ENCODE assay signal across 18 cellular contexts in genomic region chr11:198236-198806, GRCh38. TPM values are rescaled to one million over a fixed set of nuclear protein-coding genes. Genes with fewer than 3 reads are reported as not detected.
A peak's percentile ranks its signal among the peaks of the same experiment; 100 is the strongest.
DNase-seq lines count a peak whose midpoint lies in the region; ATAC-seq, FAIRE-seq and TF ChIP-seq lines count a peak whose summit lies in the region.
"Had no signal": no experiment of that assay in that cellular context is flagged by ENCODE, and none has a peak within 500 bp of the region (broad histone marks: within the 10 kb centered on the region; RNA-seq: fewer than 3 reads in every experiment).

No MANE protein-coding gene starts in this region.

- H3K27me3 ChIP-seq in K562 (ENCODE audit: control insufficient read depth in 2 of 2, insufficient read depth in 2 of 2, low read length in 2 of 2) = no peaks in the 10 kb centered on the region

- H3K36me3 ChIP-seq in K562 (ENCODE audit: control insufficient read depth, insufficient read depth, low read length) = peaks cover 17% of the 10 kb centered on the region; the same call in 2 of the 3 replicates
- H3K36me3 ChIP-seq: HAP-1 had no signal

- TF ChIP-seq CTCF in K562 (IDR thresholded peaks at IDR 0.05 in 2 of 3, conservative IDR thresholded peaks at IDR 0.05 in 1 of 3; ENCODE audit: insufficient read depth in 2 of 3, low read depth in 1 of 3, low read length in 3 of 3) = no peak
- no peak for TF ChIP-seq CTCF in osteocyte (IDR thresholded peaks at IDR 0.05)

- no peaks in the 10 kb centered on the region for H3K27me3 Mint-ChIP-seq in activated CD8-positive, alpha-beta memory T cell treated with anti-CD3 and anti-CD28 coated beads, Interleukin-2, amount 10 ng/mL, durations not matched to agents 7 days and 5 days
- no peaks in the 10 kb centered on the region for H3K27me3 Mint-ChIP-seq in osteocyte (ENCODE audit: unreplicated experiment)

- intact Hi-C loops in K562 (cut with micrococcal nuclease) = no loop called here

- peaks cover 5% of the 10 kb centered on the region for H4K20me1 ChIP-seq in K562 (replicated peaks; ENCODE audit: control insufficient read depth, insufficient read depth, low read length)

- H3K36me3 Mint-ChIP-seq in activated CD8-positive, alpha-beta memory T cell treated with anti-CD3 and anti-CD28 coated beads, Interleukin-2, amount 10 ng/mL, durations not matched to agents 7 days and 5 days = no peaks in the 10 kb centered on the region
- peaks cover 12% of the 10 kb centered on the region for H3K36me3 Mint-ChIP-seq in osteocyte (ENCODE audit: unreplicated experiment)
- H3K36me3 Mint-ChIP-seq: brain had no signal

- CTCF ChIA-PET in activated CD8-positive, alpha-beta memory T cell treated with anti-CD3 and anti-CD28 coated beads, Interleukin-2, amount 10 ng/mL, durations not matched to agents 7 days and 5 days (lab: Charles Lee) = no interaction called here
- CTCF ChIA-PET in K562 (lab: Yijun Ruan, JAX; ENCODE audit: low intra/inter-chr PET ratio) = no interaction called here

- DNase-seq in activated CD8-positive, alpha-beta memory T cell treated with anti-CD3 and anti-CD28 coated beads, Interleukin-2, amount 10 ng/mL, durations not matched to agents 7 days and 5 days = peak; percentile 37
- no peak for DNase-seq in activated CD8-positive, alpha-beta memory T cell treated with anti-CD3 and anti-CD28 coated beads for 24 hours
- DNase-seq in K562 (ENCODE audit: extremely low read depth in 1 of 4, low spot score in 3 of 4) (no peak), osteocyte (ENCODE audit: extremely low spot score, unreplicated experiment) (peak; percentile 74), germinal center (ENCODE audit: low spot score) (no peak), NCI-H510A treated with DMSO at 0.1 percent for 48 hours (lab: John Stamatoyannopoulos, UW) (no peak)
- DNase-seq: CD4-positive, alpha-beta memory T cell; mesendoderm; NCI-H1048; NCI-H2107; RPMI8226; stimulated activated naive CD4-positive, alpha-beta T cell; T-helper 1 cell had no signal

- WGBS in K562 (ENCODE audit: insufficient coverage, low coverage, missing lambda C conversion rate) = 73% methylated on average over 16 of the region's 21 CpGs

- in situ Hi-C loops in K562 (cut with MboI) = loop anchor here (5.0 kb wide), 1 partner anchor 319 kb away; no protein-coding TSS in a partner anchor

- H3K9me3 ChIP-seq in K562 (replicated peaks; ENCODE audit: control insufficient read depth, insufficient read depth, low read depth, low read length) = no peaks in the 10 kb centered on the region
- H3K9me3 ChIP-seq: HAP-1 had no signal

- peaks cover 11 to 30% of the 10 kb centered on the region in 2 experiments; a peak in 4 of 5 replicates for H3K4me1 ChIP-seq in K562 (replicated peaks in 1 of 2; ENCODE audit: control insufficient read depth in 2 of 2, insufficient read depth in 2 of 2, low read length in 2 of 2)
- H3K4me1 ChIP-seq: HAP-1 had no signal

- no peak for TF ChIP-seq POLR2A in K562 (conservative IDR thresholded peaks at IDR 0.05)

- no peaks in the 10 kb centered on the region for H3K79me2 ChIP-seq in K562 (ENCODE audit: control insufficient read depth, insufficient read depth, low read length)

- no peak for TF ChIP-seq RAD21 in K562 (CRISPR knock-in tag; conservative IDR thresholded peaks at IDR 0.05 in 1 of 2, IDR thresholded peaks at IDR 0.05 in 1 of 2)

- no peaks in the 10 kb centered on the region for H3K9me3 Mint-ChIP-seq in activated CD8-positive, alpha-beta memory T cell treated with anti-CD3 and anti-CD28 coated beads, Interleukin-2, amount 10 ng/mL, durations not matched to agents 7 days and 5 days (ENCODE audit: low read depth)
- H3K9me3 Mint-ChIP-seq in osteocyte (ENCODE audit: unreplicated experiment) = no peaks in the 10 kb centered on the region
- H3K9me3 Mint-ChIP-seq: brain; CD4-positive, alpha-beta memory T cell had no signal

- no peak overlapping the region for H3K4me2 ChIP-seq in K562 (ENCODE audit: insufficient read depth, low read length)

- H2AFZ ChIP-seq in K562 (ENCODE audit: low read depth, low read length) = no peak overlapping the region

- no peak for ATAC-seq in activated CD8-positive, alpha-beta memory T cell treated with anti-CD3 and anti-CD28 coated beads, Interleukin-2, amount 10 ng/mL, durations not matched to agents 7 days and 5 days
- no peak for ATAC-seq in K562

- no peak overlapping the region for H3K27ac Mint-ChIP-seq in activated CD8-positive, alpha-beta memory T cell treated with anti-CD3 and anti-CD28 coated beads, Interleukin-2, amount 10 ng/mL, durations not matched to agents 7 days and 5 days
- H3K27ac Mint-ChIP-seq in osteocyte (ENCODE audit: unreplicated experiment) = no peak overlapping the region

- FAIRE-seq in K562 (lab: Jason Lieb, UNC) = no peak
- FAIRE-seq: GM12891 had no signal

- no peak overlapping the region for H3K4me3 Mint-ChIP-seq in activated CD8-positive, alpha-beta memory T cell treated with anti-CD3 and anti-CD28 coated beads, Interleukin-2, amount 10 ng/mL, durations not matched to agents 7 days and 5 days
- H3K4me3 Mint-ChIP-seq in osteocyte (ENCODE audit: unreplicated experiment) = no peak overlapping the region
- H3K4me3 Mint-ChIP-seq: brain; CD4-positive, alpha-beta memory T cell had no signal

- BruUV-seq in K562 (replicated peaks; lab: Mats Ljungman, UMichigan) = no TSS peak

- no peaks in the 10 kb centered on the region for H3K9me1 ChIP-seq in K562 (ENCODE audit: control insufficient read depth, insufficient read depth, low read length)

- H3K4me1 Mint-ChIP-seq in activated CD8-positive, alpha-beta memory T cell treated with anti-CD3 and anti-CD28 coated beads, Interleukin-2, amount 10 ng/mL, durations not matched to agents 7 days and 5 days = peaks cover 22% of the 10 kb centered on the region
- peaks cover 2% of the 10 kb centered on the region for H3K4me1 Mint-ChIP-seq in osteocyte (ENCODE audit: unreplicated experiment)

- peak overlapping the region in 1 of 2 experiments; percentile 64; a peak in 2 of 4 replicates for H3K9ac ChIP-seq in K562 (ENCODE audit: insufficient read depth in 1 of 2, low read depth in 2 of 2, low read length in 2 of 2)

- H3K27ac ChIP-seq in K562 (ENCODE audit: extremely low read depth, low read depth, low read length) = no peak overlapping the region

- no peak overlapping the region for H3K4me3 ChIP-seq in K562
- H3K4me3 ChIP-seq: HAP-1 had no signal

- TF ChIP-seq EP300 in K562 (IDR thresholded peaks at IDR 0.05; ENCODE audit: low read length) = no peak

- POLR2A ChIA-PET in K562 (lab: Yijun Ruan, JAX) = interaction anchor here (0.6 to 2.4 kb wide), 4 partner anchors 9 to 234 kb away, joined by 3 to 23 read pairs (median 3); partner anchors contain the start of genes BET1L and RIC8A

RNA-seq across cellular contexts. Expression of gene SCGB1C1, which starts 5.4 kb away (rescaled TPM):
- not detected for total RNA-seq in activated CD8-positive, alpha-beta memory T cell treated with anti-CD3 and anti-CD28 coated beads, Interleukin-2, amount 10 ng/mL, durations not matched to agents 7 days and 5 days
- total RNA-seq in K562 (2011; cell fraction: chromatin; rRNA removed; ENCODE audit: low replicate concordance) = not detected in 2 replicates
- total RNA-seq in K562 (2011; cell fraction: nucleolus; rRNA removed) = not detected in 2 replicates
- not detected in 2 replicates for total RNA-seq in K562 (2011; cell fraction: nucleoplasm; rRNA removed)
- not detected in 2 replicates for total RNA-seq in K562 (2014; rRNA removed)
- total RNA-seq in K562 (2014; rRNA removed; fragmentation: Illumina TruSeq; extraction: Trizol) = not detected in 2 replicates
- not detected in 2 replicates for total RNA-seq in K562 (2015; rRNA removed; fragmentation: Illumina TruSeq; extraction: Trizol)
- total RNA-seq in K562 (2021) = not detected in 2 replicates
- polyA plus RNA-seq in K562 (2011; rRNA removed) = not detected in 2 replicates
- polyA plus RNA-seq in K562 (2011; cell fraction: cytosol; rRNA removed) = not detected in 2 replicates
- polyA plus RNA-seq in K562 (2011; cell fraction: nucleus; rRNA removed) = not detected in 2 replicates
- polyA plus RNA-seq in K562 (2012) = not detected in 2 replicates
- not detected in 2 replicates for polyA plus RNA-seq in K562 (2014; fragmentation: Illumina TruSeq; extraction: Trizol)
- not detected for polyA plus RNA-seq in K562 (2014; fragmentation: Nextera tagmentation; extraction: Ambion mirVana)
- not detected in 2 replicates for polyA plus RNA-seq in K562 (2014; rRNA removed)
- polyA minus RNA-seq in K562 (2011; rRNA and poly(A)+ RNA removed) = not detected in 2 replicates
- polyA minus RNA-seq in K562 (2011; cell fraction: cytosol; rRNA and poly(A)+ RNA removed) = not detected in 2 replicates
- polyA minus RNA-seq in K562 (2011; cell fraction: nucleus; rRNA and poly(A)+ RNA removed) = not detected in 2 replicates
- not detected in 2 replicates for total RNA-seq in osteocyte
- total RNA-seq: CD4-positive, alpha-beta memory T cell; fibroblast of villous mesenchyme; skeletal muscle tissue had no signal
- polyA plus RNA-seq: CD4-positive, alpha-beta memory T cell had no signal

RNA-seq across cellular contexts. Expression of gene BET1L, which starts 8.9 kb away (rescaled TPM):
- total RNA-seq in activated CD8-positive, alpha-beta memory T cell treated with anti-CD3 and anti-CD28 coated beads, Interleukin-2, amount 10 ng/mL, durations not matched to agents 7 days and 5 days = 10 to 100 TPM; 28.8 to 31.7 TPM
- total RNA-seq in K562 (2011; cell fraction: chromatin; rRNA removed; ENCODE audit: low replicate concordance) = 168 and 375 TPM in 2 replicates
- total RNA-seq in K562 (2011; cell fraction: nucleolus; rRNA removed) = 219 and 250 TPM in 2 replicates
- 182 and 198 TPM in 2 replicates for total RNA-seq in K562 (2011; cell fraction: nucleoplasm; rRNA removed)
- total RNA-seq in K562 (2014; rRNA removed) = 18.3 and 26.8 TPM in 2 replicates
- 12.6 and 18.8 TPM in 2 replicates for total RNA-seq in K562 (2014; rRNA removed; fragmentation: Illumina TruSeq; extraction: Trizol)
- total RNA-seq in K562 (2015; rRNA removed; fragmentation: Illumina TruSeq; extraction: Trizol) = 19.9 and 21.3 TPM in 2 replicates
- 55.9 and 59.7 TPM in 2 replicates for total RNA-seq in K562 (2021)
- polyA plus RNA-seq in K562 (2011; rRNA removed) = 69.1 and 111 TPM in 2 replicates
- polyA plus RNA-seq in K562 (2011; cell fraction: cytosol; rRNA removed) = 133 and 146 TPM in 2 replicates
- polyA plus RNA-seq in K562 (2011; cell fraction: nucleus; rRNA removed) = 154 and 183 TPM in 2 replicates
- polyA plus RNA-seq in K562 (2012) = 42.7 and 71.4 TPM in 2 replicates
- polyA plus RNA-seq in K562 (2014; fragmentation: Illumina TruSeq; extraction: Trizol) = 65.3 and 66.3 TPM in 2 replicates
- 10 to 100 TPM in 1 of 2 experiments, 1 to 10 TPM in 1; 9.9 to 12.1 TPM for polyA plus RNA-seq in K562 (2014; fragmentation: Nextera tagmentation; extraction: Ambion mirVana)
- 41.1 and 49.5 TPM in 2 replicates for polyA plus RNA-seq in K562 (2014; rRNA removed)
- polyA minus RNA-seq in K562 (2011; rRNA and poly(A)+ RNA removed) = 80.3 and 82.9 TPM in 2 replicates
- 38.7 and 41.0 TPM in 2 replicates for polyA minus RNA-seq in K562 (2011; cell fraction: cytosol; rRNA and poly(A)+ RNA removed)
- 94.4 and 132 TPM in 2 replicates for polyA minus RNA-seq in K562 (2011; cell fraction: nucleus; rRNA and poly(A)+ RNA removed)
- total RNA-seq in osteocyte = 54.6 and 59.3 TPM in 2 replicates

RNA-seq across cellular contexts. Expression of gene RIC8A, which starts 9.2 kb away (rescaled TPM):
- total RNA-seq in activated CD8-positive, alpha-beta memory T cell treated with anti-CD3 and anti-CD28 coated beads, Interleukin-2, amount 10 ng/mL, durations not matched to agents 7 days and 5 days = 100 to 1,000 TPM; 110 to 113 TPM
- 113 and 349 TPM in 2 replicates for total RNA-seq in K562 (2011; cell fraction: chromatin; rRNA removed; ENCODE audit: low replicate concordance)
- total RNA-seq in K562 (2011; cell fraction: nucleolus; rRNA removed) = 221 and 252 TPM in 2 replicates
- 129 and 148 TPM in 2 replicates for total RNA-seq in K562 (2011; cell fraction: nucleoplasm; rRNA removed)
- total RNA-seq in K562 (2014; rRNA removed) = 92.6 and 135 TPM in 2 replicates
- 43.5 and 50.6 TPM in 2 replicates for total RNA-seq in K562 (2014; rRNA removed; fragmentation: Illumina TruSeq; extraction: Trizol)
- total RNA-seq in K562 (2015; rRNA removed; fragmentation: Illumina TruSeq; extraction: Trizol) = 85.8 and 86.3 TPM in 2 replicates
- 103 and 108 TPM in 2 replicates for total RNA-seq in K562 (2021)
- 72.1 and 81.8 TPM in 2 replicates for polyA plus RNA-seq in K562 (2011; rRNA removed)
- 86.8 and 148 TPM in 2 replicates for polyA plus RNA-seq in K562 (2011; cell fraction: cytosol; rRNA removed)
- 298 and 428 TPM in 2 replicates for polyA plus RNA-seq in K562 (2011; cell fraction: nucleus; rRNA removed)
- 79.6 and 101 TPM in 2 replicates for polyA plus RNA-seq in K562 (2012)
- polyA plus RNA-seq in K562 (2014; fragmentation: Illumina TruSeq; extraction: Trizol) = 88.1 and 93.2 TPM in 2 replicates
- polyA plus RNA-seq in K562 (2014; fragmentation: Nextera tagmentation; extraction: Ambion mirVana) = 10 to 100 TPM; 10.7 to 13.6 TPM
- 69.6 and 109 TPM in 2 replicates for polyA plus RNA-seq in K562 (2014; rRNA removed)
- 54.7 and 72.9 TPM in 2 replicates for polyA minus RNA-seq in K562 (2011; rRNA and poly(A)+ RNA removed)
- 45.9 and 91.2 TPM in 2 replicates for polyA minus RNA-seq in K562 (2011; cell fraction: cytosol; rRNA and poly(A)+ RNA removed)
- polyA minus RNA-seq in K562 (2011; cell fraction: nucleus; rRNA and poly(A)+ RNA removed) = 83.9 and 102 TPM in 2 replicates
- 105 and 125 TPM in 2 replicates for total RNA-seq in osteocyte

RNA-seq across cellular contexts. Expression of gene SIRT3, which starts 37.8 kb away (rescaled TPM):
- total RNA-seq in activated CD8-positive, alpha-beta memory T cell treated with anti-CD3 and anti-CD28 coated beads, Interleukin-2, amount 10 ng/mL, durations not matched to agents 7 days and 5 days = 10 to 100 TPM; 12.8 to 15.9 TPM
- 63.3 and 67.6 TPM in 2 replicates for total RNA-seq in K562 (2011; cell fraction: chromatin; rRNA removed; ENCODE audit: low replicate concordance)
- total RNA-seq in K562 (2011; cell fraction: nucleolus; rRNA removed) = 36.5 and 39.2 TPM in 2 replicates
- 42.6 and 50.4 TPM in 2 replicates for total RNA-seq in K562 (2011; cell fraction: nucleoplasm; rRNA removed)
- total RNA-seq in K562 (2014; rRNA removed) (13.3 and 14.5 TPM in 2 replicates), K562 (2014; rRNA removed; fragmentation: Illumina TruSeq; extraction: Trizol) (8.6 and 8.7 TPM in 2 replicates), K562 (2015; rRNA removed; fragmentation: Illumina TruSeq; extraction: Trizol) (8.2 and 10.0 TPM in 2 replicates), K562 (2021) (14.9 and 15.2 TPM in 2 replicates), osteocyte (23.2 and 25.7 TPM in 2 replicates)
- polyA plus RNA-seq in K562 (2011; rRNA removed) (21.0 and 21.2 TPM in 2 replicates), K562 (2014; fragmentation: Illumina TruSeq; extraction: Trizol) (18.4 and 20.5 TPM in 2 replicates), K562 (2014; fragmentation: Nextera tagmentation; extraction: Ambion mirVana) (1 to 10 TPM; 1.9 to 2.9 TPM), K562 (2014; rRNA removed) (23.8 and 27.5 TPM in 2 replicates)
- polyA plus RNA-seq in K562 (2011; cell fraction: cytosol; rRNA removed) = 28.7 and 34.0 TPM in 2 replicates
- 35.7 and 37.1 TPM in 2 replicates for polyA plus RNA-seq in K562 (2011; cell fraction: nucleus; rRNA removed)
- 19.8 and 24.0 TPM in 2 replicates for polyA plus RNA-seq in K562 (2012)
- 15.4 and 17.4 TPM in 2 replicates for polyA minus RNA-seq in K562 (2011; rRNA and poly(A)+ RNA removed)
- polyA minus RNA-seq in K562 (2011; cell fraction: cytosol; rRNA and poly(A)+ RNA removed) = 5.5 and 16.2 TPM in 2 replicates
- 10.7 and 13.6 TPM in 2 replicates for polyA minus RNA-seq in K562 (2011; cell fraction: nucleus; rRNA and poly(A)+ RNA removed)

RNA-seq across cellular contexts. Expression of gene PSMD13, which starts 38.5 kb away (rescaled TPM):
- total RNA-seq in activated CD8-positive, alpha-beta memory T cell treated with anti-CD3 and anti-CD28 coated beads, Interleukin-2, amount 10 ng/mL, durations not matched to agents 7 days and 5 days = 100 to 1,000 TPM; 166 to 199 TPM
- 209 and 273 TPM in 2 replicates for total RNA-seq in K562 (2011; cell fraction: chromatin; rRNA removed; ENCODE audit: low replicate concordance)
- total RNA-seq in K562 (2011; cell fraction: nucleolus; rRNA removed) = 153 and 159 TPM in 2 replicates
- 172 and 176 TPM in 2 replicates for total RNA-seq in K562 (2011; cell fraction: nucleoplasm; rRNA removed)
- total RNA-seq in K562 (2014; rRNA removed) (279 and 309 TPM in 2 replicates), K562 (2014; rRNA removed; fragmentation: Illumina TruSeq; extraction: Trizol) (199 and 209 TPM in 2 replicates), K562 (2015; rRNA removed; fragmentation: Illumina TruSeq; extraction: Trizol) (176 and 185 TPM in 2 replicates), K562 (2021) (236 and 254 TPM in 2 replicates), osteocyte (115 and 126 TPM in 2 replicates)
- polyA plus RNA-seq in K562 (2011; rRNA removed) (225 and 267 TPM in 2 replicates), K562 (2014; fragmentation: Illumina TruSeq; extraction: Trizol) (225 and 237 TPM in 2 replicates), K562 (2014; fragmentation: Nextera tagmentation; extraction: Ambion mirVana) (100 to 1,000 TPM; 370 to 383 TPM), K562 (2014; rRNA removed) (292 and 304 TPM in 2 replicates)
- polyA plus RNA-seq in K562 (2011; cell fraction: cytosol; rRNA removed) = 208 and 225 TPM in 2 replicates
- 238 and 252 TPM in 2 replicates for polyA plus RNA-seq in K562 (2011; cell fraction: nucleus; rRNA removed)
- polyA plus RNA-seq in K562 (2012) = 146 and 216 TPM in 2 replicates
- 144 and 174 TPM in 2 replicates for polyA minus RNA-seq in K562 (2011; rRNA and poly(A)+ RNA removed)
- polyA minus RNA-seq in K562 (2011; cell fraction: cytosol; rRNA and poly(A)+ RNA removed) = 61.1 and 89.0 TPM in 2 replicates
- 54.5 and 75.3 TPM in 2 replicates for polyA minus RNA-seq in K562 (2011; cell fraction: nucleus; rRNA and poly(A)+ RNA removed)

Comparison
In these comparisons a context has a peak if more than half of its experiments do, and no peak if none do; other contexts are left out.
1. DNase-seq: peak in activated CD8-positive, alpha-beta memory T cell treated with anti-CD3 and anti-CD28 coated beads, Interleukin-2, amount 10 ng/mL, durations not matched to agents 7 days and 5 days (single experiment) and osteocyte (single experiment); none in activated CD8-positive, alpha-beta memory T cell treated with anti-CD3 and anti-CD28 coated beads for 24 hours (single experiment), K562 (0 of 4), germinal center (single experiment) and NCI-H510A treated with DMSO at 0.1 percent for 48 hours (single experiment).